Comparison of ENCODE assay signal across 18 cellular contexts in the genomic region with DNA sequence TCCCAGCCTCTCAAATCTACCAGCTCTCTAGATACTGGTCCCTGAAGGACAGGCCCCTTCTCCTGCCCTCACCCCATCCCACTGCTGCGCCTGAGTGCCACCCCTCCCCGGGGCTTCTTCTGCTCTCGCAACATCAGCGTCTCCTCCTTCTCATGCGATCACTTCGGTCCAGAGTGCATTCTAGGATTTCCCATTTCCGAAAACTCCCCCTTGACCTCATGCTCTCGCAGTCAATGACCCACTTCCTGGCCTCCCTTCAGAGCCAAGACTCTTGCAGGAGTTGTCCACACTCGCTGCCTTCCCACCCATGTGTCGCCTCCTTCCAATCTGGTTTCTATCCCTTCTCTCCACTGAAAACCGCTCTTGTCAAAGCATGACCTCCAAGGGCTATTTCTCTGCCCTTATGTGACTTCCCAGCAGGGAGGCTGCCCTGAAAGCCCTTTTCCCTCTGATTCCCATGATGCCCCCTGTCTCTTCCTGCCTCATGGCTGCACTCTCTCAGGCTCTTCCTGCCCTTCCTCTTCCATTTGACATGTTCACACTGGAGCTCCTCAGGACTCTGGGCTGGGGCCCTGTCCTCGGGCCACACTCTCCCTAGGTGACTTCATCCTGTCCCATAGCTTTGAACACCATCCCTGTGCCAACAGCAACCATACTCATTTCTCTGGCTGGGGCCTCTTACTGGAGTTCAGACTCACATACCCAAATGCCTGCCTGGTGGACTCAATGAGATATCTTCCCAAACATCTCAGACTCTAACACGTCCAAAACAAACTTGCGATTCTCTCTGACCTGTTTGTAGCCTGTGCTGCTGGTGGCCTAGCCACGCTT. TPM values are rescaled to one million over a fixed set of nuclear protein-coding genes. Genes with fewer than 3 reads are reported as not detected.
DNase-seq lines count a peak whose midpoint lies in the region; ATAC-seq, FAIRE-seq and TF ChIP-seq lines count a peak whose summit lies in the region.
"Had no signal": no experiment of that assay in that cellular context is flagged by ENCODE, and none has a peak within 500 bp of the region (broad histone marks: within the 10 kb centered on the region; RNA-seq: fewer than 3 reads in every experiment).

No MANE protein-coding gene starts in this region.

- TF ChIP-seq EP300 in HepG2 (IDR thresholded peaks at IDR 0.05; ENCODE audit: low read depth in 2 of 2, low read length in 2 of 2): no peak
- TF ChIP-seq EP300 in HepG2 (CRISPR knock-in tag; IDR thresholded peaks at IDR 0.05; ENCODE audit: borderline replicate concordance): no peak

- H2AFZ ChIP-seq in HepG2 (ENCODE audit: low read length): no peak overlapping the region

- H3K4me3 ChIP-seq in liver (ENCODE audit: low read depth in 1 of 3, low read length in 3 of 3) (no peak overlapping the region), HepG2 (replicated peaks in 1 of 3; ENCODE audit: insufficient read depth in 1 of 3, low read depth in 2 of 3, low read length in 3 of 3) (no peak overlapping the region), thoracic aorta (no peak overlapping the region)
- H3K4me3 ChIP-seq: coronary artery had no signal

- H3K36me3 ChIP-seq in liver (ENCODE audit: control insufficient read depth in 4 of 4, insufficient read depth in 3 of 4, low read depth in 1 of 4, low read length in 3 of 4) (peaks cover 0 to 4% (median under 1%) of the 10 kb centered on the region in 4 donors), HepG2 (replicated peaks in 1 of 2; ENCODE audit: control insufficient read depth in 1 of 2, insufficient read depth in 2 of 2, low read length in 2 of 2) (peaks cover 18 to 51% of the 10 kb centered on the region in 2 experiments; a peak in 4 of 5 replicates), thoracic aorta (peaks cover 87% of the 10 kb centered on the region)

- H3K9me3 Mint-ChIP-seq in chondrocyte (ENCODE audit: low read depth): no peaks in the 10 kb centered on the region
- H3K9me3 Mint-ChIP-seq in CD4-positive, alpha-beta T cell: no peaks in the 10 kb centered on the region
- H3K9me3 Mint-ChIP-seq: CD8-positive, alpha-beta memory T cell had no signal

- CTCF ChIA-PET in HepG2 (lab: Yijun Ruan, JAX; ENCODE audit: low intra/inter-chr PET ratio, low total read pairs): no interaction called here
- CTCF ChIA-PET in CD4-positive, alpha-beta T cell (lab: Charles Lee): no interaction called here

- no peaks in the 10 kb centered on the region for H4K20me1 ChIP-seq in HepG2 (ENCODE audit: insufficient read depth, low read length)

- ATAC-seq in HepG2: no peak
- ATAC-seq in left lobe of liver: peak; percentile 35
- ATAC-seq in thoracic aorta (ENCODE audit: insufficient number of reproducible peaks, low FRiP score, low read depth): no peak
- no peak for ATAC-seq in CD4-positive, alpha-beta T cell (ENCODE audit: poor library complexity)

- TF ChIP-seq RAD21 in liver (IDR thresholded peaks at IDR 0.05) (peak in 1 of 2 donors; percentile 31), HepG2 (CRISPR knock-in tag; IDR thresholded peaks at IDR 0.05) (no peak)

- H3K27me3 ChIP-seq in liver (ENCODE audit: control insufficient read depth in 4 of 4, insufficient read depth in 4 of 4, low read length in 3 of 4) (no peaks in the 10 kb centered on the region), HepG2 (ENCODE audit: control insufficient read depth in 1 of 2, insufficient read depth in 2 of 2, low read length in 2 of 2) (no peaks in the 10 kb centered on the region), thoracic aorta (replicated peaks; ENCODE audit: insufficient read depth) (no peaks in the 10 kb centered on the region)
- no peaks in the 10 kb centered on the region for H3K27me3 ChIP-seq in CD4-positive, alpha-beta T cell (ENCODE audit: control insufficient read depth, insufficient read depth, low read length)

- intact Hi-C loops in HepG2 (cut with micrococcal nuclease; ENCODE audit: unreplicated experiment): no loop called here
- intact Hi-C loops in CD4-positive, alpha-beta T cell (cut with DNase I, micrococcal nuclease): no loop called here

- H3K4me1 ChIP-seq in liver (ENCODE audit: control insufficient read depth in 4 of 4, insufficient read depth in 4 of 4, low read length in 3 of 4) (peaks cover 0 to 6% (median 0%) of the 10 kb centered on the region in 4 donors), HepG2 (ENCODE audit: insufficient read depth, low read length) (peaks cover 25% of the 10 kb centered on the region), thoracic aorta (ENCODE audit: control insufficient read depth in 1 of 2, low read depth in 2 of 2) (no peaks in the 10 kb centered on the region)

- DNase-seq in HepG2 (ENCODE audit: low spot score) (no peak), chondrocyte (ENCODE audit: low spot score) (no peak), left lobe of liver (ENCODE audit: low spot score) (no peak), thoracic aorta (ENCODE audit: low spot score) (no peak), T-helper 2 cell (no peak)
- DNase-seq in activated naive CD4-positive, alpha-beta T cell (lab: John Stamatoyannopoulos, UW): no peak
- no peak for DNase-seq in CD4-positive, alpha-beta T cell
- DNase-seq: aorta; CD8-positive, alpha-beta memory T cell; HCEC 1CT; head of caudate nucleus; Kasumi-1; T-helper 1 cell had no signal

- no peak overlapping the region for H3K27ac ChIP-seq in liver (ENCODE audit: low read depth in 1 of 2, low read length in 2 of 2)
- no peak overlapping the region for H3K27ac ChIP-seq in HepG2 (ENCODE audit: extremely low read length, insufficient read depth, low read length)
- peak overlapping the region; percentile 24 for H3K27ac ChIP-seq in thoracic aorta
- H3K27ac ChIP-seq in CD4-positive, alpha-beta T cell (ENCODE audit: low read depth, low read length): no peak overlapping the region

- H3K36me3 Mint-ChIP-seq in chondrocyte (ENCODE audit: low read depth): peaks cover 57% of the 10 kb centered on the region
- peaks cover 13% of the 10 kb centered on the region for H3K36me3 Mint-ChIP-seq in CD4-positive, alpha-beta T cell (ENCODE audit: low read depth)
- H3K36me3 Mint-ChIP-seq: CD8-positive, alpha-beta memory T cell had no signal

- H3K79me2 ChIP-seq in HepG2 (ENCODE audit: insufficient read depth, low read length): no peaks in the 10 kb centered on the region

- no peaks in the 10 kb centered on the region for H3K27me3 Mint-ChIP-seq in chondrocyte (ENCODE audit: low read depth)
- no peaks in the 10 kb centered on the region for H3K27me3 Mint-ChIP-seq in CD4-positive, alpha-beta T cell
- H3K27me3 Mint-ChIP-seq: CD8-positive, alpha-beta memory T cell had no signal

- no peak overlapping the region for H3K4me2 ChIP-seq in HepG2 (ENCODE audit: low read depth, low read length)

- H3K9ac ChIP-seq in liver (ENCODE audit: low read depth in 1 of 2, low read length in 2 of 2): no peak overlapping the region
- no peak overlapping the region for H3K9ac ChIP-seq in HepG2 (ENCODE audit: insufficient read depth, low read depth, low read length)

- H3K4me3 Mint-ChIP-seq in chondrocyte (ENCODE audit: unreplicated experiment): no peak overlapping the region
- H3K4me3 Mint-ChIP-seq in CD4-positive, alpha-beta T cell: no peak overlapping the region
- H3K4me3 Mint-ChIP-seq: CD8-positive, alpha-beta memory T cell had no signal

- no peak for FAIRE-seq in HepG2 (lab: Jason Lieb, UNC)

- peaks cover 17% of the 10 kb centered on the region for H3K4me1 Mint-ChIP-seq in chondrocyte (ENCODE audit: low read depth)
- peaks cover 4% of the 10 kb centered on the region for H3K4me1 Mint-ChIP-seq in CD4-positive, alpha-beta T cell (ENCODE audit: low read depth)

- no peak for TF ChIP-seq POLR2A in HepG2 (IDR thresholded peaks at IDR 0.05; ENCODE audit: insufficient read depth in 1 of 2, low read depth in 2 of 2, low read length in 2 of 2)

- peak overlapping the region; percentile 81 for H3K27ac Mint-ChIP-seq in chondrocyte (ENCODE audit: unreplicated experiment)
- H3K27ac Mint-ChIP-seq in CD4-positive, alpha-beta T cell: no peak overlapping the region

- TF ChIP-seq CTCF in liver (IDR thresholded peaks at IDR 0.05; ENCODE audit: low read depth, low read length, missing input control) (no peak), HepG2 (CRISPR knock-in tag; IDR thresholded peaks at IDR 0.05) (no peak), chondrocyte (IDR thresholded peaks at IDR 0.05) (no peak), thoracic aorta (IDR thresholded peaks at IDR 0.05) (no peak)
- no peak for TF ChIP-seq CTCF in CD4-positive, alpha-beta T cell (IDR thresholded peaks at IDR 0.05)

- WGBS in liver: 80% methylated on average over 15 of the region's 15 CpGs
- WGBS in HepG2 (ENCODE audit: low lambda C conversion rate): 95% methylated on average over 15 of the region's 15 CpGs

- in situ Hi-C loops in HepG2 (cut with HindIII; ENCODE audit: extremely low pct_ligation_motif_present, low pct_unique_long_range_greater_than_20kb): no loop called here

- H3K9me3 ChIP-seq in liver (ENCODE audit: control insufficient read depth in 4 of 4, low read length in 3 of 4) (no peaks in the 10 kb centered on the region), HepG2 (ENCODE audit: low read length) (no peaks in the 10 kb centered on the region), thoracic aorta (no peaks in the 10 kb centered on the region)
- H3K9me3 ChIP-seq in CD4-positive, alpha-beta T cell (ENCODE audit: control insufficient read depth, low read length): no peaks in the 10 kb centered on the region

- no TSS peak for BruUV-seq in HepG2 (replicated peaks; lab: Mats Ljungman, UMichigan)

- POLR2A ChIA-PET in HepG2 (lab: Yijun Ruan, JAX): no interaction called here
- POLR2A ChIA-PET in CD4-positive, alpha-beta T cell (lab: Charles Lee): no interaction called here

RNA-seq across cellular contexts. Expression of a gene that starts 46.0 kb away (rescaled TPM):
- total RNA-seq in liver: under 1 TPM in 1 of 2 donors, not detected in 1; 0.23 TPM
- 1 to 10 TPM in 1 of 2 donors, under 1 TPM in 1; 0.12 to 2.7 TPM for polyA plus RNA-seq in liver
- total RNA-seq in HepG2 (2016; rRNA removed; fragmentation: Illumina TruSeq; extraction: Trizol): not detected in 2 replicates
- total RNA-seq in HepG2 (2016; cell fraction: cytosol; rRNA removed; fragmentation: Illumina TruSeq; extraction: Trizol; ENCODE audit: low read depth): not detected in 2 replicates
- not detected in 2 replicates for total RNA-seq in HepG2 (2016; cell fraction: insoluble cytoplasmic fraction; rRNA removed; fragmentation: Illumina TruSeq; extraction: Trizol)
- total RNA-seq in HepG2 (2016; cell fraction: membrane; rRNA removed; fragmentation: Illumina TruSeq; extraction: Trizol): not detected in 2 replicates
- total RNA-seq in HepG2 (2016; cell fraction: nucleus; rRNA removed; fragmentation: Illumina TruSeq; extraction: Trizol): not detected in 2 replicates
- not detected in 2 replicates for polyA plus RNA-seq in HepG2 (2011; rRNA removed)
- not detected in 2 replicates for polyA plus RNA-seq in HepG2 (2011; cell fraction: cytosol; rRNA removed)
- polyA plus RNA-seq in HepG2 (2011; cell fraction: nucleus; rRNA removed): 0.03 TPM in 1 of 2 replicates, not detected in the other
- 3.5 and 4.3 TPM in 2 replicates for polyA plus RNA-seq in HepG2 (2012)
- not detected in 2 replicates for polyA plus RNA-seq in HepG2 (2016; cell fraction: cytosol; fragmentation: Illumina TruSeq; extraction: Trizol; ENCODE audit: low read depth)
- not detected in 2 replicates for polyA plus RNA-seq in HepG2 (2016; cell fraction: insoluble cytoplasmic fraction; fragmentation: Illumina TruSeq; extraction: Trizol; ENCODE audit: low read depth)
- not detected in 2 replicates for polyA plus RNA-seq in HepG2 (2016; cell fraction: membrane; fragmentation: Illumina TruSeq; extraction: Trizol; ENCODE audit: low read depth)
- polyA plus RNA-seq in HepG2 (2016; cell fraction: nucleus; fragmentation: Illumina TruSeq; extraction: Trizol; ENCODE audit: insufficient read depth, low read depth): not detected in 2 replicates
- not detected in 2 replicates for polyA minus RNA-seq in HepG2 (2011; rRNA and poly(A)+ RNA removed; ENCODE audit: low replicate concordance)
- polyA minus RNA-seq in HepG2 (2011; cell fraction: cytosol; rRNA and poly(A)+ RNA removed): not detected in 2 replicates
- polyA minus RNA-seq in HepG2 (2011; cell fraction: nucleus; rRNA and poly(A)+ RNA removed): not detected in 2 replicates
- total RNA-seq in chondrocyte: 0.07 to 0.23 TPM in 2 of 3 replicates, not detected in the other
- not detected for total RNA-seq in left lobe of liver
- total RNA-seq in thoracic aorta: under 1 TPM in 1 of 2 donors, not detected in 1; 0.27 TPM
- not detected for total RNA-seq in CD4-positive, alpha-beta T cell
- total RNA-seq: CD8-positive, alpha-beta memory T cell; renal cortical epithelial cell; subcutaneous adipose tissue had no signal
- polyA plus RNA-seq: CD8-positive, alpha-beta memory T cell; neural cell had no signal

Comparison
In these comparisons a context has a peak if more than half of its experiments do, and no peak if none do; other contexts are left out.
1. H3K27ac ChIP-seq: peak in thoracic aorta (2 of 2); none in liver (0 of 2), HepG2 (single experiment) and CD4-positive, alpha-beta T cell (single experiment).